9 cellular contexts compared by ENCODE assay signal in genomic region chr1:223142269-223142668, GRCh38. TPM values are rescaled to one million over a fixed set of nuclear protein-coding genes. Genes with fewer than 3 reads are reported as not detected.
DNase-seq lines count a peak whose midpoint lies in the region; ATAC-seq, FAIRE-seq and TF ChIP-seq lines count a peak whose summit lies in the region.
"Had no signal": no experiment of that assay in that cellular context is flagged by ENCODE, and none has a peak within 500 bp of the region (broad histone marks: within the 10 kb centered on the region; RNA-seq: fewer than 3 reads in every experiment).

No MANE protein-coding gene starts in this region.

- no peak for TF ChIP-seq POLR2A in GM12891 (IDR thresholded peaks at IDR 0.05; ENCODE audit: low read depth, low read length)

- H3K9me3 ChIP-seq in SK-N-SH = no peaks in the 10 kb centered on the region
- no peaks in the 10 kb centered on the region for H3K9me3 ChIP-seq in T-helper 17 cell (ENCODE audit: control insufficient read depth, low read length, poor library complexity, severe bottlenecking)
- H3K9me3 ChIP-seq in iPS-15b (ENCODE audit: control insufficient read depth, insufficient read depth, low read length) = no peaks in the 10 kb centered on the region
- no peaks in the 10 kb centered on the region for H3K9me3 ChIP-seq in skeletal muscle tissue (ENCODE audit: control insufficient read depth in 3 of 3, low read length in 3 of 3)

- H3K4me3 ChIP-seq in SK-N-SH (ENCODE audit: low read depth in 2 of 2, low read length in 1 of 2) (peak overlapping the region; percentile 63 to 67; a peak in 3 of 4 replicates), iPS-15b (ENCODE audit: low read depth, low read length) (peak overlapping the region; percentile 71), skeletal muscle tissue (ENCODE audit: low read length in 3 of 3) (peak overlapping the region; percentile 50 to 75 (median 65))

- H3K27me3 Mint-ChIP-seq in T-helper 17 cell = no peaks in the 10 kb centered on the region

- H3K79me2 ChIP-seq in SK-N-SH (ENCODE audit: insufficient read depth) = no peaks in the 10 kb centered on the region

- no peaks in the 10 kb centered on the region for H3K9me2 ChIP-seq in SK-N-SH

- TF ChIP-seq CTCF in SK-N-SH (IDR thresholded peaks at IDR 0.05) = no peak

- no peaks in the 10 kb centered on the region for H4K20me1 ChIP-seq in SK-N-SH (ENCODE audit: insufficient read depth)

- peak overlapping the region; percentile 85 for H3K4me3 Mint-ChIP-seq in T-helper 17 cell

- CTCF ChIA-PET in SK-N-SH (lab: Yijun Ruan, JAX) = interaction anchor here (0.6 to 4.8 kb wide), 7 partner anchors 8 to 130 kb away, joined by 3 to 39 read pairs (median 3); no protein-coding TSS in a partner anchor

- no peak for TF ChIP-seq RAD21 in SK-N-SH (IDR thresholded peaks at IDR 0.05; ENCODE audit: low read length)

- H3K27me3 ChIP-seq in SK-N-SH (ENCODE audit: insufficient read depth) (no peaks in the 10 kb centered on the region), iPS-15b (ENCODE audit: control insufficient read depth, insufficient read depth, low read length) (peaks cover 29% of the 10 kb centered on the region), skeletal muscle tissue (ENCODE audit: control insufficient read depth in 3 of 3, insufficient read depth in 3 of 3, low read length in 3 of 3) (no peaks in the 10 kb centered on the region)

- H3K36me3 Mint-ChIP-seq in T-helper 17 cell (ENCODE audit: low read depth) = no peaks in the 10 kb centered on the region

- H3K36me3 ChIP-seq in SK-N-SH (replicated peaks in 1 of 2; ENCODE audit: control insufficient read depth in 1 of 2, insufficient read depth in 2 of 2, low read length in 1 of 2) (no peaks in the 10 kb centered on the region), iPS-15b (ENCODE audit: control insufficient read depth, insufficient read depth, low read length) (no peaks in the 10 kb centered on the region), skeletal muscle tissue (ENCODE audit: control insufficient read depth in 3 of 3, insufficient read depth in 3 of 3, low read length in 3 of 3) (no peaks in the 10 kb centered on the region)

- 86% methylated on average over 11 of the region's 11 CpGs for WGBS in SK-N-SH (ENCODE audit: low lambda C conversion rate)

- no peaks in the 10 kb centered on the region for H3F3A ChIP-seq in SK-N-SH (replicated peaks; ENCODE audit: insufficient read depth)

- TF ChIP-seq EP300 in SK-N-SH (IDR thresholded peaks at IDR 0.05; ENCODE audit: borderline replicate concordance in 1 of 2, low read depth in 1 of 2, low read length in 1 of 2) = no peak

- H3K27ac Mint-ChIP-seq in T-helper 17 cell = peak overlapping the region; percentile 87

- no peak overlapping the region for H3K9ac ChIP-seq in SK-N-SH
- no peak overlapping the region for H3K9ac ChIP-seq in iPS-15b (ENCODE audit: low read depth, low read length)
- peak overlapping the region in 2 of 3 donors; percentile 24 to 71 for H3K9ac ChIP-seq in skeletal muscle tissue (ENCODE audit: low read depth in 1 of 3, low read length in 3 of 3)

- no peak for ATAC-seq in SK-N-SH treated with all-trans-retinoic acid at 6 μM for 48 hours
- no peak for ATAC-seq in T-helper 17 cell
- no peak for ATAC-seq in activated CD4-positive, CD25-positive, alpha-beta regulatory T cell treated with anti-CD3 and anti-CD28 coated beads, Interleukin-2, amount 50 U/mL, for 24 hours

- no peak overlapping the region for H2AFZ ChIP-seq in SK-N-SH (ENCODE audit: low read depth)

- no peak overlapping the region for H3K27ac ChIP-seq in SK-N-SH (ENCODE audit: low read depth in 2 of 2, low read length in 1 of 2)
- H3K27ac ChIP-seq in skeletal muscle tissue (ENCODE audit: low read depth, low read length) = peak overlapping the region; percentile 72

- H3K4me1 Mint-ChIP-seq in T-helper 17 cell = peaks cover 22% of the 10 kb centered on the region

- POLR2A ChIA-PET in SK-N-SH (lab: Yijun Ruan, JAX) = no interaction called here

- peaks cover 0 to 9% of the 10 kb centered on the region in 2 experiments; a peak in 2 of 4 replicates for H3K4me1 ChIP-seq in SK-N-SH (ENCODE audit: control insufficient read depth in 1 of 2, insufficient read depth in 2 of 2, low read depth in 1 of 2, low read length in 1 of 2)
- peaks cover 5% of the 10 kb centered on the region for H3K4me1 ChIP-seq in iPS-15b (ENCODE audit: control insufficient read depth, insufficient read depth, low read length)
- H3K4me1 ChIP-seq in skeletal muscle tissue (ENCODE audit: control insufficient read depth in 3 of 3, insufficient read depth in 3 of 3, low read length in 3 of 3) = peaks cover 21 to 35% (median 34%) of the 10 kb centered on the region in 3 donors

- DNase-seq in SK-N-SH = no peak
- DNase-seq in T-helper 17 cell = no peak
- no peak for DNase-seq in DMS53 (lab: John Stamatoyannopoulos, UW)
- no peak for DNase-seq in GM12891 (ENCODE audit: insufficient read length, low spot score)

- H3K4me2 ChIP-seq in SK-N-SH = peak overlapping the region; percentile 72

- FAIRE-seq in GM12891 (lab: Jason Lieb, UNC) = no peak
- FAIRE-seq: A204.1 had no signal

TF ChIP-seq in SK-N-SH, 30 proteins besides CTCF, POLR2A, EP300 and RAD21:
- TF ChIP-seq ELF1 (IDR thresholded peaks at IDR 0.05) (no peak), FOXJ3 (CRISPR knock-in tag; IDR thresholded peaks at IDR 0.05) (no peak), JUND (IDR thresholded peaks at IDR 0.05) (no peak), TCF12 (IDR thresholded peaks at IDR 0.05) (no peak), SMC3 (IDR thresholded peaks at IDR 0.05; ENCODE audit: low read depth, low read length) (no peak), TEAD4 (IDR thresholded peaks at IDR 0.05; ENCODE audit: borderline replicate concordance, insufficient read depth) (no peak), FOSL2 (IDR thresholded peaks at IDR 0.05; ENCODE audit: borderline replicate concordance, low read depth) (no peak), NFIC (IDR thresholded peaks at IDR 0.05; ENCODE audit: borderline replicate concordance) (no peak), FOXM1 (IDR thresholded peaks at IDR 0.05; ENCODE audit: low read depth) (no peak), CHD2 (IDR thresholded peaks at IDR 0.05; ENCODE audit: low read length, partially characterized antibody) (no peak), TAF1 (IDR thresholded peaks at IDR 0.05; ENCODE audit: borderline replicate concordance, low read depth, low read length) (no peak)

TF ChIP-seq in SK-N-SH treated with all-trans-retinoic acid at 6 μM for 48 hours, 23 proteins besides CTCF, POLR2A, EP300 and RAD21 (continues in another document):
- TF ChIP-seq SNAI2 (CRISPR knock-in tag; IDR thresholded peaks at IDR 0.05) = no peak
- TF ChIP-seq PATZ1 (CRISPR knock-in tag; IDR thresholded peaks at IDR 0.05; ENCODE audit: borderline replicate concordance) = no peak
- no peak for TF ChIP-seq TOX (CRISPR knock-in tag; IDR thresholded peaks at IDR 0.05; ENCODE audit: borderline replicate concordance)
- TF ChIP-seq PPARA (CRISPR knock-in tag; IDR thresholded peaks at IDR 0.05; ENCODE audit: borderline replicate concordance) = no peak
- TF ChIP-seq ISL1 (CRISPR knock-in tag; IDR thresholded peaks at IDR 0.05) = no peak
- TF ChIP-seq ZNF8 (CRISPR knock-in tag; IDR thresholded peaks at IDR 0.05) = no peak
- no peak for TF ChIP-seq ZFP30 (CRISPR knock-in tag; IDR thresholded peaks at IDR 0.05)

TF ChIP-seq in GM12891, 5 proteins besides CTCF, POLR2A, EP300 and RAD21:
- TF ChIP-seq TAF1 (IDR thresholded peaks at IDR 0.05; ENCODE audit: low read depth, low read length) = no peak

RNA-seq across cellular contexts. Expression of gene TLR5, which starts 0.8 kb away (rescaled TPM):
- 0.02 TPM in 1 of 2 replicates, not detected in the other for polyA plus RNA-seq in SK-N-SH (2012; rRNA removed)
- 0.01 and 0.22 TPM in 2 replicates for polyA plus RNA-seq in SK-N-SH (2012; cell fraction: cytosol; rRNA removed)
- polyA plus RNA-seq in SK-N-SH (2012; cell fraction: nucleus; rRNA removed) = 0.04 and 0.14 TPM in 2 replicates
- 1 to 10 TPM; 2.6 to 2.8 TPM for total RNA-seq in T-helper 17 cell
- total RNA-seq in skeletal muscle tissue = 3.1 TPM
- polyA plus RNA-seq in GM12891 (2012; ENCODE audit: low read depth, missing spikeins) = not detected

Comparison
In these comparisons a context has a peak if more than half of its experiments do, and no peak if none do; other contexts are left out.
1. H3K9ac ChIP-seq: peak in skeletal muscle tissue (2 of 3); none in SK-N-SH (single experiment) and iPS-15b (single experiment).
2. Peak in every context shown above with its lines, with median percentiles within 50 percentile points of each other: H3K4me3 ChIP-seq.